ENCODE assay signal across 1 cellular context in the genomic region with DNA sequence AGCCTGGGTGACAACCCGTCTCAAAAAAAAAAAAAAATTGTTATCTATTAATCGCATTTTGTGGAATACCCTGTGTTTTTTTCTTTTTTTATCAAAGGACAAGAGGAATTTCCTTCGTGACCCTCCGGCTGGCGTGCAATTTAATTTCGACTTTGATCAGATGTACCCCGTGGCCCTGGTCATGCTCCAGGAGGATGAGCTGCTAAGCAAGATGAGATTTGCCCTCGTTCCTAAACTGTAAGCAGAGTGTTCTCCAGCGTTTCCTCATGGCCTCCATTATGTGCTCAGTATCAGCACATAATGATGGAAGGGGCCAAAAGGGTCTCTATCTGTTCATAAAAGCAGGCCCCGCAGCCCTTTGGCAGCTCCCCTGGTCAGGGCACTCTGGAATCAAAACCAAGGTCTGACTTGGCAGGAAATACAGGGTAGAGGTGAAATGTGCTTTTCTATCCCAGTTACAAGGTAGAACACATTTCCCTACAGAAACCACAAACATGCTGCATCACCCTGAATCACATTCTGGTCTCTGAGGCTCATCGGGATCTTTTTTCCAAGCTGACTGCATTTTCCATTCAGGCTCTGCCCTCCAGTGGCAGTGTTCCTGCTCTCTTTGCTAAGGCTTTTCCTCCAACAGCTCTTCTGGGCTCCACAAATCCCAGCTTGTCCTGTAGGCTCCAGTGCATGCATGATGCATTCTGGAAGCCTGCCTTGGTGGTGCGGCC.
TF ChIP-seq lines count a peak whose summit lies in the region.

No MANE protein-coding gene starts in this region.

TF ChIP-seq in endothelial cell of umbilical vein, 7 proteins besides CTCF, POLR2A, EP300 and RAD21:
- no peak for TF ChIP-seq GATA2 (IDR thresholded peaks at IDR 0.05; ENCODE audit: insufficient read depth, insufficient read length, low read depth, low read length)
